In genomic region chr2:12035029-12035720, GRCh38 we compare ENCODE assay signal across 39 cellular contexts.
DNase-seq lines count a peak whose midpoint lies in the region; ATAC-seq, FAIRE-seq and TF ChIP-seq lines count a peak whose summit lies in the region.
"Had no signal": no experiment of that assay in that cellular context is flagged by ENCODE, and none has a peak within 500 bp of the region (broad histone marks: within the 10 kb centered on the region; RNA-seq: fewer than 3 reads in every experiment).

No MANE protein-coding gene starts in this region.

- H3K27ac ChIP-seq in BLaER1 treated with 17β-estradiol and CSF1 and Interleukin-3, amounts not matched to agents 10 nM and 100 nM: peak overlapping the region in 5 of 11 experiments; percentile 14 to 77 (median 67); a peak in 10 of 22 replicates
- H3K27ac ChIP-seq in Karpas-422 (ENCODE audit: low read length): peak overlapping the region; percentile 99
- H3K27ac ChIP-seq in GM12878 (ENCODE audit: control insufficient read depth, insufficient read depth): no peak overlapping the region
- H3K27ac ChIP-seq in naive thymus-derived CD4-positive, alpha-beta T cell (ENCODE audit: low read depth, low read length): no peak overlapping the region
- H3K27ac ChIP-seq: ascending aorta, cardiac muscle cell, colonic mucosa, epithelial cell of prostate, KMS-11, ovary, Peyer's patch, SJSA1 had no signal

- RAD21 ChIA-PET in GM12878 (lab: Charles Lee; ENCODE audit: unreplicated experiment): interaction anchor here (0.7 to 6.6 kb wide), 9 partner anchors 9 to 204 kb away, joined by 3 to 79 read pairs (median 8); no protein-coding TSS in a partner anchor

- CTCF ChIA-PET in GM12878 (lab: Yijun Ruan, JAX): interaction anchor here (0.9 to 4.2 kb wide), 8 partner anchors 9 to 681 kb away, joined by 3 to 47 read pairs (median 4); no protein-coding TSS in a partner anchor
- CTCF ChIA-PET in naive thymus-derived CD4-positive, alpha-beta T cell (lab: Charles Lee): interaction anchor here (0.6 to 1.7 kb wide), 3 partner anchors 8 to 76 kb away, joined by 3 to 7 read pairs (median 4); no protein-coding TSS in a partner anchor

- peak overlapping the region in 4 of 11 experiments; percentile 2 to 66 (median 41); a peak in 5 of 22 replicates for H3K9ac ChIP-seq in BLaER1 treated with 17β-estradiol and CSF1 and Interleukin-3, amounts not matched to agents 10 nM and 100 nM
- H3K9ac ChIP-seq in Karpas-422 (ENCODE audit: low read length) (peak overlapping the region; percentile 78), GM12878 (ENCODE audit: control insufficient read depth, insufficient read depth, low read length) (no peak overlapping the region)
- H3K9ac ChIP-seq: KMS-11 had no signal

- H3K9me3 Mint-ChIP-seq in naive thymus-derived CD4-positive, alpha-beta T cell: peaks cover 0 to 12% (median 6%) of the 10 kb centered on the region in 11 donors
- H3K9me3 Mint-ChIP-seq: CD4-positive, alpha-beta T cell; H9; mesothelial cell of epicardium; nephron had no signal

- 77% methylated on average over 11 of the region's 11 CpGs for WGBS in GM12878 (ENCODE audit: insufficient coverage, insufficient replicate concordance, low lambda C conversion rate, missing lambda C conversion rate)

- H3K27ac Mint-ChIP-seq in naive thymus-derived CD4-positive, alpha-beta T cell: peak overlapping the region in 5 of 9 donors; percentile 11 to 56 (median 51)
- H3K27ac Mint-ChIP-seq: activated CD8-positive, alpha-beta memory T cell treated with anti-CD3 and anti-CD28 coated beads, Interleukin-2, amount 10 ng/mL, durations not matched to agents 7 days and 5 days; activated naive CD8-positive, alpha-beta T cell treated with anti-CD3 and anti-CD28 coated beads, Interleukin-2, amount 10 ng/mL, durations not matched to agents 7 days and 5 days; CD4-positive, alpha-beta T cell; mesothelial cell of epicardium; nephron had no signal

- no peak for TF ChIP-seq CTCF in GM12878 (IDR thresholded peaks at IDR 0.05 in 2 of 3, conservative IDR thresholded peaks at IDR 0.05 in 1 of 3; ENCODE audit: control insufficient read depth in 2 of 3, extremely low read depth in 1 of 3, insufficient read depth in 1 of 3, low read depth in 3 of 3, low read length in 3 of 3)

- peaks cover 20 to 41% (median 31%) of the 10 kb centered on the region in 11 experiments for H3K9me3 ChIP-seq in BLaER1 treated with 17β-estradiol and CSF1 and Interleukin-3, amounts not matched to agents 10 nM and 100 nM (replicated peaks in 1 of 11)
- H3K9me3 ChIP-seq in Karpas-422 (ENCODE audit: low read length) (no peaks in the 10 kb centered on the region), GM12878 (replicated peaks; ENCODE audit: control insufficient read depth, insufficient read depth, low read length) (peaks cover 3% of the 10 kb centered on the region; the same call in 2 of the 3 replicates)
- H3K9me3 ChIP-seq in naive thymus-derived CD4-positive, alpha-beta T cell (ENCODE audit: control insufficient read depth in 2 of 3, low read length in 3 of 3): no peaks in the 10 kb centered on the region
- H3K9me3 ChIP-seq: ascending aorta, colonic mucosa, ovary, Peyer's patch, SJSA1 had no signal

- POLR2A ChIA-PET in GM12878 (lab: Charles Lee): interaction anchor here (0.6 to 3.3 kb wide), 4 partner anchors 10 to 144 kb away, joined by 3 to 21 read pairs (median 4); no protein-coding TSS in a partner anchor
- POLR2A ChIA-PET in naive thymus-derived CD4-positive, alpha-beta T cell (lab: Charles Lee): interaction anchor here (1.1 to 1.6 kb wide), 2 partner anchors 9 to 681 kb away, joined by 3 to 4 read pairs; partner anchors contain the start of gene TRIB2

- peak overlapping the region in 2 of 10 donors; percentile 41 to 58 for H3K4me3 Mint-ChIP-seq in naive thymus-derived CD4-positive, alpha-beta T cell
- H3K4me3 Mint-ChIP-seq: activated CD8-positive, alpha-beta memory T cell treated with anti-CD3 and anti-CD28 coated beads, Interleukin-2, amount 10 ng/mL, durations not matched to agents 7 days and 5 days; activated naive CD8-positive, alpha-beta T cell treated with anti-CD3 and anti-CD28 coated beads, Interleukin-2, amount 10 ng/mL, durations not matched to agents 7 days and 5 days; activated T-cell treated with anti-CD3 and anti-CD28 coated beads, Interleukin-2, amount 50 U/mL, for 4 hours; CD4-positive, alpha-beta T cell; H9; mesothelial cell of epicardium; nephron had no signal

- no peak for FAIRE-seq in GM12878 (lab: Jason Lieb, UNC)
- FAIRE-seq: D721Med had no signal

- peaks cover 0 to 3% (median 0%) of the 10 kb centered on the region in 5 donors for H3K36me3 Mint-ChIP-seq in naive thymus-derived CD4-positive, alpha-beta T cell
- H3K36me3 Mint-ChIP-seq: mesothelial cell of epicardium had no signal

- no TSS peak for BruUV-seq in GM12878 (replicated peaks; lab: Mats Ljungman, UMichigan)

- H3K36me3 ChIP-seq in BLaER1 treated with 17β-estradiol and CSF1 and Interleukin-3, amounts not matched to agents 10 nM and 100 nM: peaks cover 0 to 10% (median 0%) of the 10 kb centered on the region in 11 experiments; a peak in 4 of 22 replicates
- H3K36me3 ChIP-seq in Karpas-422 (ENCODE audit: insufficient read depth, low read length) (no peaks in the 10 kb centered on the region), GM12878 (ENCODE audit: control insufficient read depth in 2 of 2, insufficient read depth in 2 of 2, low read length in 1 of 2) (peaks cover 0 to 2% of the 10 kb centered on the region in 2 experiments; a peak in 1 of 4 replicates)
- H3K36me3 ChIP-seq in naive thymus-derived CD4-positive, alpha-beta T cell (ENCODE audit: control insufficient read depth in 2 of 3, insufficient read depth in 3 of 3, low read length in 3 of 3): no peaks in the 10 kb centered on the region
- H3K36me3 ChIP-seq: ascending aorta, cardiac muscle cell, colonic mucosa, ovary, Peyer's patch, SJSA1 had no signal

- no peaks in the 10 kb centered on the region for H3K9me2 ChIP-seq in Karpas-422 (replicated peaks; ENCODE audit: insufficient read depth, low read length)

- TF ChIP-seq RAD21 in GM12878 (IDR thresholded peaks at IDR 0.05; ENCODE audit: insufficient read depth, low read depth, low read length): no peak

- no peaks in the 10 kb centered on the region for H4K20me1 ChIP-seq in BLaER1 treated with 17β-estradiol and CSF1 and Interleukin-3, amounts not matched to agents 10 nM and 100 nM
- H4K20me1 ChIP-seq in Karpas-422 (ENCODE audit: insufficient read depth, low read depth, low read length) (no peaks in the 10 kb centered on the region), GM12878 (ENCODE audit: control insufficient read depth, insufficient read depth) (no peaks in the 10 kb centered on the region)

- H3K4me3 ChIP-seq in BLaER1 treated with 17β-estradiol and CSF1 and Interleukin-3, amounts not matched to agents 10 nM and 100 nM: no peak overlapping the region
- H3K4me3 ChIP-seq in Karpas-422 (ENCODE audit: low read length) (peak overlapping the region; percentile 31), GM12878 (no peak overlapping the region)
- H3K4me3 ChIP-seq in naive thymus-derived CD4-positive, alpha-beta T cell (ENCODE audit: low read length): no peak overlapping the region
- H3K4me3 ChIP-seq: ascending aorta, cardiac muscle cell, colonic mucosa, ovary, Peyer's patch, SJSA1 had no signal

- H2AFZ ChIP-seq in Karpas-422 (ENCODE audit: low read length): no peak overlapping the region
- no peak overlapping the region for H2AFZ ChIP-seq in GM12878 (ENCODE audit: control insufficient read depth, low read depth, low read length)

- H3K4me2 ChIP-seq in BLaER1 treated with 17β-estradiol and CSF1 and Interleukin-3, amounts not matched to agents 10 nM and 100 nM: peak overlapping the region; percentile 4 to 89 (median 64); a peak in 21 of 22 replicates
- H3K4me2 ChIP-seq in Karpas-422 (ENCODE audit: low read depth, low read length, poor library complexity, severe bottlenecking) (peak overlapping the region; percentile 72), GM12878 (ENCODE audit: control insufficient read depth, insufficient read depth) (no peak overlapping the region)
- H3K4me2 ChIP-seq: KMS-11 had no signal

- SMC1A ChIA-PET in GM12878 (lab: Charles Lee; ENCODE audit: uncharacterized antibody, unreplicated experiment): interaction anchor here (0.6 to 5.7 kb wide), 20 partner anchors 9 to 466 kb away, joined by 3 to 92 read pairs (median 4); no protein-coding TSS in a partner anchor

- H3K79me2 ChIP-seq in Karpas-422 (ENCODE audit: low read length) (no peaks in the 10 kb centered on the region), GM12878 (ENCODE audit: control insufficient read depth, insufficient read depth, low read length) (no peaks in the 10 kb centered on the region)

- peaks cover 0 to 33% (median 0%) of the 10 kb centered on the region in 11 experiments; a peak in 5 of 22 replicates for H3K27me3 ChIP-seq in BLaER1 treated with 17β-estradiol and CSF1 and Interleukin-3, amounts not matched to agents 10 nM and 100 nM
- H3K27me3 ChIP-seq in Karpas-422 (ENCODE audit: low read length) (no peaks in the 10 kb centered on the region), GM12878 (replicated peaks in 1 of 2; ENCODE audit: control insufficient read depth in 2 of 2, insufficient read depth in 2 of 2, low read length in 1 of 2) (no peaks in the 10 kb centered on the region)
- no peaks in the 10 kb centered on the region for H3K27me3 ChIP-seq in naive thymus-derived CD4-positive, alpha-beta T cell (ENCODE audit: control insufficient read depth in 2 of 2, insufficient read depth in 2 of 2, low read length in 2 of 2)
- H3K27me3 ChIP-seq: ascending aorta, cardiac muscle cell, colonic mucosa, ovary, Peyer's patch, SJSA1 had no signal

- H3K4me1 Mint-ChIP-seq in naive thymus-derived CD4-positive, alpha-beta T cell: peaks cover 3 to 52% (median 38%) of the 10 kb centered on the region in 7 donors
- H3K4me1 Mint-ChIP-seq: activated CD8-positive, alpha-beta memory T cell treated with anti-CD3 and anti-CD28 coated beads, Interleukin-2, amount 10 ng/mL, durations not matched to agents 7 days and 5 days; H9 had no signal

- TF ChIP-seq POLR2A in GM12878 (IDR thresholded peaks at IDR 0.05; ENCODE audit: low read depth, low read length): no peak

- intact Hi-C loops in GM12878 (cut with micrococcal nuclease; ENCODE audit: unreplicated experiment): no loop called here
- intact Hi-C loops in naive thymus-derived CD4-positive, alpha-beta T cell (cut with micrococcal nuclease): loop anchor here in 1 of 2 donors (5.0 kb wide), 1 partner anchor 173 kb away; no protein-coding TSS in a partner anchor

- in situ Hi-C loops in GM12878 (cut with MboI): no loop called here

- no peak for TF ChIP-seq EP300 in GM12878 (IDR thresholded peaks at IDR 0.05; ENCODE audit: borderline replicate concordance in 1 of 2, control insufficient read depth in 1 of 2, low read depth in 2 of 2, low read length in 2 of 2)

- peaks cover 5 to 67% (median 60%) of the 10 kb centered on the region in 10 experiments; a peak in 19 of 20 replicates for H3K4me1 ChIP-seq in BLaER1 treated with 17β-estradiol and CSF1 and Interleukin-3, amounts not matched to agents 10 nM and 100 nM
- peaks cover 75% of the 10 kb centered on the region for H3K4me1 ChIP-seq in Karpas-422 (ENCODE audit: low read length)
- peaks cover 44% of the 10 kb centered on the region for H3K4me1 ChIP-seq in GM12878 (ENCODE audit: control insufficient read depth, insufficient read depth, low read length)
- H3K4me1 ChIP-seq in naive thymus-derived CD4-positive, alpha-beta T cell (ENCODE audit: control insufficient read depth in 2 of 2, insufficient read depth in 2 of 2, low read length in 2 of 2): peaks cover 15 to 21% of the 10 kb centered on the region in 2 donors
- H3K4me1 ChIP-seq: ascending aorta, colonic mucosa, Peyer's patch had no signal

- peak; percentile 95 for DNase-seq in Karpas-422
- no peak for DNase-seq in GM12878 (ENCODE audit: low read depth, low spot score)
- DNase-seq in naive thymus-derived CD4-positive, alpha-beta T cell: no peak
- no peak for DNase-seq in NAMALWA (ENCODE audit: low spot score)
- DNase-seq in ureter (ENCODE audit: low spot score): no peak
- DNase-seq in activated effector memory CD4-positive, alpha-beta T cell treated with anti-CD3 and anti-CD28 coated beads, Interleukin-2, amount 50 U/mL, for 16 hours: no peak
- DNase-seq in NCI-H510A treated with DMSO at 0.1 percent for 48 hours (lab: John Stamatoyannopoulos, UW): no peak
- DNase-seq: activated CD4-positive, alpha-beta T cell treated with anti-CD3 and anti-CD28 coated beads, Interleukin-2, amount 50 U/mL, for 4 hours; activated CD4-positive, CD25-positive, alpha-beta regulatory T cell; activated CD8-positive, alpha-beta memory T cell treated with anti-CD3 and anti-CD28 coated beads, Interleukin-2, amount 10 ng/mL, durations not matched to agents 7 days and 5 days; activated gamma-delta T cell treated with Interleukin-2 at 50 U/mL for 16 hours; activated naive CD8-positive, alpha-beta T cell treated with anti-CD3 and anti-CD28 coated beads, Interleukin-2, amount 10 ng/mL, durations not matched to agents 7 days and 5 days; activated T-cell treated with anti-CD3 and anti-CD28 coated beads, Interleukin-2, amount 50 U/mL, for 4 hours; CD4-positive, alpha-beta T cell; colonic mucosa; effector CD8-positive, alpha-beta T cell; glutamatergic neuron; H9; left ventricle myocardium superior; MM.1S; NCI-H1417; NCI-H2029 treated with DMSO at 0.1 percent for 48 hours; NCI-H526 treated with DMSO at 0.1 percent for 48 hours; ovary; Peyer's patch; retina; stimulated activated naive B cell treated with anti-CD40 and anti-IgM and Interleukin-4, amounts not matched to agents 10 μg/mL and 1 μg/mL and 100 μg/mL, for 72 hours; substantia nigra; T-helper 1 cell; trophoblast cell had no signal

- peaks cover 0 to 12% (median 0%) of the 10 kb centered on the region in 5 donors for H3K27me3 Mint-ChIP-seq in naive thymus-derived CD4-positive, alpha-beta T cell
- H3K27me3 Mint-ChIP-seq: activated naive CD8-positive, alpha-beta T cell treated with anti-CD3 and anti-CD28 coated beads, Interleukin-2, amount 10 ng/mL, durations not matched to agents 7 days and 5 days; CD4-positive, alpha-beta T cell; stimulated activated naive B cell treated with anti-CD40 and anti-IgM and Interleukin-4, amounts not matched to agents 10 μg/mL and 1 μg/mL and 100 μg/mL, for 72 hours had no signal

- ATAC-seq in GM12878: no peak
- no peak for ATAC-seq in naive thymus-derived CD4-positive, alpha-beta T cell
- ATAC-seq: activated CD8-positive, alpha-beta memory T cell treated with anti-CD3 and anti-CD28 coated beads, Interleukin-2, amount 10 ng/mL, durations not matched to agents 7 days and 5 days; activated T-cell treated with anti-CD3 and anti-CD28 coated beads, Interleukin-2, amount 50 U/mL, for 4 hours; left ventricle myocardium superior had no signal
